In genomic region chr20:62816879-62817873, GRCh38 we compare ENCODE assay signal across 1 cellular context.
TF ChIP-seq lines count a peak whose summit lies in the region.

Gene COL9A3 (plus strand): TSS chr20:62817050. CDS start chr20:62817065, 15 bp downstream.

TF ChIP-seq in K562, 482 proteins besides CTCF, POLR2A, EP300 and RAD21 (continued from another document):
- TF ChIP-seq, protein P1, sequence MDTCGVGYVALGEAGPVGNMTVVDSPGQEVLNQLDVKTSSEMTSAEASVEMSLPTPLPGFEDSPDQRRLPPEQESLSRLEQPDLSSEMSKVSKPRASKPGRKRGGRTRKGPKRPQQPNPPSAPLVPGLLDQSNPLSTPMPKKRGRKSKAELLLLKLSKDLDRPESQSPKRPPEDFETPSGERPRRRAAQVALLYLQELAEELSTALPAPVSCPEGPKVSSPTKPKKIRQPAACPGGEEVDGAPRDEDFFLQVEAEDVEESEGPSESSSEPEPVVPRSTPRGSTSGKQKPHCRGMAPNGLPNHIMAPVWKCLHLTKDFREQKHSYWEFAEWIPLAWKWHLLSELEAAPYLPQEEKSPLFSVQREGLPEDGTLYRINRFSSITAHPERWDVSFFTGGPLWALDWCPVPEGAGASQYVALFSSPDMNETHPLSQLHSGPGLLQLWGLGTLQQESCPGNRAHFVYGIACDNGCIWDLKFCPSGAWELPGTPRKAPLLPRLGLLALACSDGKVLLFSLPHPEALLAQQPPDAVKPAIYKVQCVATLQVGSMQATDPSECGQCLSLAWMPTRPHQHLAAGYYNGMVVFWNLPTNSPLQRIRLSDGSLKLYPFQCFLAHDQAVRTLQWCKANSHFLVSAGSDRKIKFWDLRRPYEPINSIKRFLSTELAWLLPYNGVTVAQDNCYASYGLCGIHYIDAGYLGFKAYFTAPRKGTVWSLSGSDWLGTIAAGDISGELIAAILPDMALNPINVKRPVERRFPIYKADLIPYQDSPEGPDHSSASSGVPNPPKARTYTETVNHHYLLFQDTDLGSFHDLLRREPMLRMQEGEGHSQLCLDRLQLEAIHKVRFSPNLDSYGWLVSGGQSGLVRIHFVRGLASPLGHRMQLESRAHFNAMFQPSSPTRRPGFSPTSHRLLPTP (IDR thresholded peaks at IDR 0.05; ENCODE audit: borderline replicate concordance, extremely low read depth, insufficient read length) = no peak
- TF ChIP-seq ZNF395 (CRISPR knock-in tag; IDR thresholded peaks at IDR 0.05) (no peak), MECOM (CRISPR knock-in tag; IDR thresholded peaks at IDR 0.05) (no peak), RBM22 (IDR thresholded peaks at IDR 0.05; ENCODE audit: low read depth, low read length, poor library complexity, severe bottlenecking) (no peak), NEUROD1 (IDR thresholded peaks at IDR 0.05; ENCODE audit: borderline replicate concordance, low read depth, low read length, partially characterized antibody) (no peak), ZBTB12 (CRISPR knock-in tag; IDR thresholded peaks at IDR 0.05) (no peak), TAF15 (IDR thresholded peaks at IDR 0.05; ENCODE audit: low read depth, low read length) (no peak), DMBX1 (CRISPR knock-in tag; IDR thresholded peaks at IDR 0.05; ENCODE audit: borderline replicate concordance) (no peak), SAFB (IDR thresholded peaks at IDR 0.05; ENCODE audit: borderline replicate concordance, low read depth, low read length) (no peak), ZNF445 (CRISPR knock-in tag; IDR thresholded peaks at IDR 0.05; ENCODE audit: low read depth) (no peak), POLR2AphosphoS2 (IDR thresholded peaks at IDR 0.05; ENCODE audit: low read length) (no peak), EGR1 (conservative IDR thresholded peaks at IDR 0.05) (no peak), ZBTB1 (CRISPR knock-in tag; IDR thresholded peaks at IDR 0.05; ENCODE audit: borderline replicate concordance, low read depth) (no peak), WHSC1 (IDR thresholded peaks at IDR 0.05; ENCODE audit: low read length) (no peak), ZNF274 (IDR thresholded peaks at IDR 0.05; ENCODE audit: borderline replicate concordance, low read depth, low read length) (no peak)
- TF ChIP-seq, protein P2, sequence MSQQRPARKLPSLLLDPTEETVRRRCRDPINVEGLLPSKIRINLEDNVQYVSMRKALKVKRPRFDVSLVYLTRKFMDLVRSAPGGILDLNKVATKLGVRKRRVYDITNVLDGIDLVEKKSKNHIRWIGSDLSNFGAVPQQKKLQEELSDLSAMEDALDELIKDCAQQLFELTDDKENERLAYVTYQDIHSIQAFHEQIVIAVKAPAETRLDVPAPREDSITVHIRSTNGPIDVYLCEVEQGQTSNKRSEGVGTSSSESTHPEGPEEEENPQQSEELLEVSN (IDR thresholded peaks at IDR 0.05; ENCODE audit: borderline replicate concordance in 1 of 2, extremely low read depth in 1 of 2, insufficient read depth in 1 of 2, insufficient read length in 1 of 2, low read depth in 1 of 2, low read length in 1 of 2, poor library complexity in 1 of 2, severe bottlenecking in 1 of 2) = peak in 1 of 2 experiments; percentile 33
- TF ChIP-seq, protein P3, sequence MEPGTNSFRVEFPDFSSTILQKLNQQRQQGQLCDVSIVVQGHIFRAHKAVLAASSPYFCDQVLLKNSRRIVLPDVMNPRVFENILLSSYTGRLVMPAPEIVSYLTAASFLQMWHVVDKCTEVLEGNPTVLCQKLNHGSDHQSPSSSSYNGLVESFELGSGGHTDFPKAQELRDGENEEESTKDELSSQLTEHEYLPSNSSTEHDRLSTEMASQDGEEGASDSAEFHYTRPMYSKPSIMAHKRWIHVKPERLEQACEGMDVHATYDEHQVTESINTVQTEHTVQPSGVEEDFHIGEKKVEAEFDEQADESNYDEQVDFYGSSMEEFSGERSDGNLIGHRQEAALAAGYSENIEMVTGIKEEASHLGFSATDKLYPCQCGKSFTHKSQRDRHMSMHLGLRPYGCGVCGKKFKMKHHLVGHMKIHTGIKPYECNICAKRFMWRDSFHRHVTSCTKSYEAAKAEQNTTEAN (CRISPR knock-in tag; IDR thresholded peaks at IDR 0.05) = no peak
- TF ChIP-seq, protein P4, sequence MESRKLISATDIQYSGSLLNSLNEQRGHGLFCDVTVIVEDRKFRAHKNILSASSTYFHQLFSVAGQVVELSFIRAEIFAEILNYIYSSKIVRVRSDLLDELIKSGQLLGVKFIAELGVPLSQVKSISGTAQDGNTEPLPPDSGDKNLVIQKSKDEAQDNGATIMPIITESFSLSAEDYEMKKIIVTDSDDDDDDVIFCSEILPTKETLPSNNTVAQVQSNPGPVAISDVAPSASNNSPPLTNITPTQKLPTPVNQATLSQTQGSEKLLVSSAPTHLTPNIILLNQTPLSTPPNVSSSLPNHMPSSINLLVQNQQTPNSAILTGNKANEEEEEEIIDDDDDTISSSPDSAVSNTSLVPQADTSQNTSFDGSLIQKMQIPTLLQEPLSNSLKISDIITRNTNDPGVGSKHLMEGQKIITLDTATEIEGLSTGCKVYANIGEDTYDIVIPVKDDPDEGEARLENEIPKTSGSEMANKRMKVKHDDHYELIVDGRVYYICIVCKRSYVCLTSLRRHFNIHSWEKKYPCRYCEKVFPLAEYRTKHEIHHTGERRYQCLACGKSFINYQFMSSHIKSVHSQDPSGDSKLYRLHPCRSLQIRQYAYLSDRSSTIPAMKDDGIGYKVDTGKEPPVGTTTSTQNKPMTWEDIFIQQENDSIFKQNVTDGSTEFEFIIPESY (CRISPR knock-in tag; IDR thresholded peaks at IDR 0.05) = 0 out of 2 replicates have a peak, but pooled peaks have one; percentile 36
